ENCODE assay signal across 16 cellular contexts in genomic region chr13:81133066-81133465, GRCh38.
"Had no signal": no experiment of that assay in that cellular context is flagged by ENCODE, and none has a peak within 500 bp of the region (broad histone marks: within the 10 kb centered on the region; RNA-seq: fewer than 3 reads in every experiment).

No MANE protein-coding gene starts in this region.

- H3K4me1 ChIP-seq: left lung, upper lobe of left lung had no signal

- H3K27me3 ChIP-seq: left lung, upper lobe of left lung had no signal

- H3K36me3 ChIP-seq: left lung, upper lobe of left lung had no signal

- H3K9me3 Mint-ChIP-seq: stimulated activated naive CD8-positive, alpha-beta T cell treated with anti-CD3 and anti-CD28 coated beads, Interleukin-15, Interleukin-2, amounts not matched to agents 100 ng/mL and 50 ng/mL, for 24 hours had no signal

- H3K9me3 ChIP-seq: upper lobe of left lung had no signal

- ATAC-seq: activated naive CD4-positive, alpha-beta T cell treated with anti-CD3 and anti-CD28 coated beads, Interleukin-2, amount 50 U/mL, for 72 hours; activated T-cell treated with anti-CD3 and anti-CD28 coated beads, Interleukin-2, amount 50 U/mL, for 4 hours; left lung had no signal

- H3K4me3 ChIP-seq: coronary artery, left lung, upper lobe of left lung had no signal

- H3K27ac Mint-ChIP-seq: activated naive CD4-positive, alpha-beta T cell treated with anti-CD3 and anti-CD28 coated beads, Interleukin-2, amount 50 U/mL, for 72 hours; immature natural killer cell; memory B cell; nephron; stimulated activated naive CD8-positive, alpha-beta T cell treated with anti-CD3 and anti-CD28 coated beads, Interleukin-15, Interleukin-2, amounts not matched to agents 100 ng/mL and 50 ng/mL, for 24 hours had no signal

- H3K27ac ChIP-seq: coronary artery, left lung, upper lobe of left lung had no signal

- H3K4me3 Mint-ChIP-seq: activated T-cell treated with anti-CD3 and anti-CD28 coated beads, Interleukin-2, amount 50 U/mL, for 4 hours; immature natural killer cell; memory B cell; nephron; stimulated activated naive CD8-positive, alpha-beta T cell treated with anti-CD3 and anti-CD28 coated beads, Interleukin-15, Interleukin-2, amounts not matched to agents 100 ng/mL and 50 ng/mL, for 24 hours had no signal

- H3K27me3 Mint-ChIP-seq: memory B cell; stimulated activated naive CD8-positive, alpha-beta T cell treated with anti-CD3 and anti-CD28 coated beads, Interleukin-15, Interleukin-2, amounts not matched to agents 100 ng/mL and 50 ng/mL, for 24 hours had no signal

- H3K36me3 Mint-ChIP-seq: activated naive CD4-positive, alpha-beta T cell treated with anti-CD3 and anti-CD28 coated beads, Interleukin-2, amount 50 U/mL, for 72 hours; immature natural killer cell; memory B cell had no signal

- H3K4me1 Mint-ChIP-seq: immature natural killer cell, memory B cell, nephron had no signal

- DNase-seq: activated CD4-positive, alpha-beta T cell treated with anti-CD3 and anti-CD28 coated beads, Interleukin-2, amount 50 U/mL, for 4 hours; activated effector memory CD4-positive, alpha-beta T cell treated with anti-CD3 and anti-CD28 coated beads, Interleukin-2, amount 50 U/mL, for 16 hours; activated T-cell treated with anti-CD3 and anti-CD28 coated beads, Interleukin-2, amount 50 U/mL, for 4 hours; caudate nucleus; effector CD4-positive, alpha-beta T cell; immature natural killer cell; left lung; stimulated activated CD4-positive, alpha-beta T cell treated with anti-CD3 and anti-CD28 coated beads, Interleukin-4, amount 100 ng/mL, for 1 hour; stimulated activated CD8-positive, alpha-beta memory T cell treated with anti-CD3 and anti-CD28 coated beads, Interleukin-4, amount 100 ng/mL, for 48 hours; T-helper 2 cell; upper lobe of left lung had no signal
